9 cellular contexts compared by ENCODE assay signal in the genomic region with DNA sequence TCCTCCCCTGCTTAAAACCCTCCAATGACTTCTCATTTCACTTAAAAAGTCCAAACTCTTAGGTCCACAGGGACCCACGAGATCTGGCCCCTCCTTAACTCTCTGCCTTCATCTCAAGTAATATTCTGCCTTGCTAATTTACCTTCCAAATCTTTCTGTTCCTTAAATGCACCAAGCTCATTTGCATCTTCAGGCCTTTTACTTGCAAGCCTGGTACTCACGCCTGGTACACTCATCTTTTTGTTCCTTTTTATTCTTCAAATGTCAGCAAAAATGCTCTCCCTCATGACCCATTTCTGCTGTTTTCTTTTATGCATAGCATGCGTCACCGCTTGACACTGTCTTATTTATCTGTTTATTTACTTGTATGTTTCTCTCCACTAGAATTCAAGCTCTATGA. TPM values are rescaled to one million over a fixed set of nuclear protein-coding genes. Genes with fewer than 3 reads are reported as not detected.
A peak's percentile ranks its signal among the peaks of the same experiment; 100 is the strongest.
DNase-seq lines count a peak whose midpoint lies in the region; ATAC-seq and TF ChIP-seq lines count a peak whose summit lies in the region.
"Had no signal": no experiment of that assay in that cellular context is flagged by ENCODE, and none has a peak within 500 bp of the region (broad histone marks: within the 10 kb centered on the region; RNA-seq: fewer than 3 reads in every experiment).

No MANE protein-coding gene starts in this region.

- TF ChIP-seq CTCF in omental fat pad (IDR thresholded peaks at IDR 0.05) (no peak), GM20000 (IDR thresholded peaks at IDR 0.05; ENCODE audit: extremely low read depth, missing control alignments) (no peak)

- peak overlapping the region; percentile 51 to 96 for H3K27ac Mint-ChIP-seq in activated naive CD4-positive, alpha-beta T cell treated with anti-CD3 and anti-CD28 coated beads, Interleukin-2, amount 50 U/mL, for 72 hours

- H3K9me3 Mint-ChIP-seq in activated naive CD4-positive, alpha-beta T cell treated with anti-CD3 and anti-CD28 coated beads, Interleukin-2, amount 50 U/mL, for 72 hours, result peaks cover 0 to 4% of the 10 kb centered on the region in 2 donors

- no peak for DNase-seq in activated naive CD4-positive, alpha-beta T cell treated with anti-CD3 and anti-CD28 coated beads, Interleukin-2, amount 50 U/mL, for 72 hours (ENCODE audit: low spot score in 2 of 2)
- DNase-seq in omental fat pad (ENCODE audit: low spot score), result no peak
- DNase-seq in GM03348 (ENCODE audit: low spot score), result no peak
- DNase-seq in GM20000 (ENCODE audit: low spot score), result no peak
- DNase-seq: NCI-H345 had no signal

- H3K36me3 Mint-ChIP-seq in activated naive CD4-positive, alpha-beta T cell treated with anti-CD3 and anti-CD28 coated beads, Interleukin-2, amount 50 U/mL, for 72 hours, result peaks cover 0 to 31% of the 10 kb centered on the region in 2 donors

- ATAC-seq in GM18517 (IDR thresholded peaks at IDR 0.05; ENCODE audit: unreplicated experiment) (peak; percentile 29), GM21717 (IDR thresholded peaks at IDR 0.05; ENCODE audit: unreplicated experiment) (peak; percentile 36), omental fat pad (ENCODE audit: low FRiP score) (peak; percentile 4), HG02571 (IDR thresholded peaks at IDR 0.05; ENCODE audit: unreplicated experiment) (no peak)
- peak in 1 of 2 donors; percentile 12 for ATAC-seq in activated naive CD4-positive, alpha-beta T cell treated with anti-CD3 and anti-CD28 coated beads, Interleukin-2, amount 50 U/mL, for 72 hours

RNA-seq across cellular contexts. Expression of a gene that starts 2.7 kb away (rescaled TPM):
- 100 to 1,000 TPM; 138 to 262 TPM for total RNA-seq in activated naive CD4-positive, alpha-beta T cell treated with anti-CD3 and anti-CD28 coated beads, Interleukin-2, amount 50 U/mL, for 72 hours
- total RNA-seq in omental fat pad, result 10 to 100 TPM; 20.9 to 60.1 (median 43.3) TPM
- total RNA-seq: HT-29 had no signal
